Comparison of ENCODE assay signal across 21 cellular contexts in the genomic region with DNA sequence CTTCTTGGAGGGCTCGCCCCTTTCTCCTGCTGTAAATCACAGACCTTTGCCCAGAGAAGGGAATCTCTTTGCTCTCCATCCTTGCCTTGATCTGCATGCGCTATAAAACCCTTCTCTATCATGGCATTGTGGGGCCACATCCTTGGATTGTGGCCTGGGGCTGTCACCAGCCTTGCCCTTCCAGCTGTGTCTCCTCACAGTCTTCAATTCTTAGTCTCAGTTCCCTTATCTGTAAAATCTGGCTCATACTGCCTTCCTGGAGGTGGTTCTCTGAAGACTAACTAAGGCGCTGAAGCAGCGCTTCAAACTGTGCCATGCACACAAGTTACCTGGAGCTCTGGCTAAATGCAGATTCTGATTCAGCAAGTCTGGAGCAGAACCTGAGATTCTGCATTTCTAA.
"Had no signal": no experiment of that assay in that cellular context is flagged by ENCODE, and none has a peak within 500 bp of the region (broad histone marks: within the 10 kb centered on the region; RNA-seq: fewer than 3 reads in every experiment).

No MANE protein-coding gene starts in this region.

- H3K4me3 ChIP-seq: body of pancreas, gastrocnemius medialis, lung, sigmoid colon, tibial artery had no signal

- H3K36me3 ChIP-seq: gastrocnemius medialis, sigmoid colon had no signal

- H3K27ac ChIP-seq: body of pancreas, gastrocnemius medialis, sigmoid colon, tibial artery had no signal

- H3K27me3 ChIP-seq: body of pancreas, gastrocnemius medialis, sigmoid colon had no signal

- H3K9me3 ChIP-seq: body of pancreas, gastrocnemius medialis, sigmoid colon, tibial artery had no signal

- ATAC-seq: activated CD4-positive, CD25-positive, alpha-beta regulatory T cell treated with anti-CD3 and anti-CD28 coated beads, Interleukin-2, amount 50 U/mL, for 24 hours; activated CD8-positive, alpha-beta T cell treated with anti-CD3 and anti-CD28 coated beads, Interleukin-2, amount 10 ng/mL, durations not matched to agents 7 days and 5 days; activated T-cell treated with anti-CD3 and anti-CD28 coated beads, Interleukin-2, amount 50 U/mL, for 4 hours; body of pancreas; gastrocnemius medialis; natural killer cell treated with Interleukin-12 subunit alpha and Interleukin-12 subunit beta and Interleukin-15 and Interleukin-18, amount 100 ng/mL, for 72 hours; stimulated activated memory B cell treated with anti-CD40 and anti-IgM and Interleukin-4, amounts not matched to agents 10 μg/mL and 1 μg/mL and 100 μg/mL, for 72 hours had no signal

- DNase-seq: activated CD4-positive, alpha-beta T cell treated with anti-CD3 and anti-CD28 coated beads, Interleukin-2, amount 10 ng/mL, durations not matched to agents 7 days and 5 days; activated CD8-positive, alpha-beta memory T cell treated with anti-CD3 and anti-CD28 coated beads, Interleukin-2, amount 50 U/mL, for 4 hours; activated CD8-positive, alpha-beta T cell treated with anti-CD3 and anti-CD28 coated beads, Interleukin-2, amount 10 ng/mL, durations not matched to agents 7 days and 5 days; activated naive CD4-positive, alpha-beta T cell treated with anti-CD3 and anti-CD28 coated beads for 36 hours; activated T-cell treated with anti-CD3 and anti-CD28 coated beads, Interleukin-2, amount 50 U/mL, for 4 hours; body of pancreas; caudate nucleus; erythroblast; gastrocnemius medialis; head of caudate nucleus; sigmoid colon; stimulated activated CD4-positive, alpha-beta T cell treated with anti-CD3 and anti-CD28 coated beads, Interleukin-4, amount 100 ng/mL, for 4 hours; T1000; tibial artery had no signal

- H3K4me1 ChIP-seq: body of pancreas, gastrocnemius medialis, sigmoid colon, tibial artery had no signal

- FAIRE-seq: colon, endometrium, keratinocyte had no signal
